Comparison of ENCODE assay signal across 1 cellular context in the genomic region with DNA sequence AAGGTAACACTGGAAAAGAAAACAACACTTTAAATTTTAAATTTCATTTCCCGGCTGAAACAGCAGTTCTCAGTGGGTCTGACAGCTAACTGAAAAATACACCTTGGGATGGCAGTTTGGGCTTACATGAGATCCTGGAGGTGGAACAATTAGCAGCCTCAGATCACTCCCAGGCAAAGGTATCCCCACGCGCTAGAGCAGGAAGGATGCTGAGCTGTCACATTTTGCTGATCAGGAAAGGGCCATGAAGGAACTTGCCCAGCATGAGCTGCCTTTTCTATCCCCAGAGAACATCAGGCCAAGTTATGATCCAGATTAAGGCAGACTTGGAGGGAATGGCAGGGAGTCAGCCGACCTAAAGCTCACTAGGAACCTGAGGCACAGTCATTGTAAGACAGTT.
A peak's percentile ranks its signal among the peaks of the same experiment; 100 is the strongest.
TF ChIP-seq lines count a peak whose summit lies in the region.

No MANE protein-coding gene starts in this region.

TF ChIP-seq in H1, 55 proteins besides CTCF, POLR2A, EP300 and RAD21:
- TF ChIP-seq MAFK (IDR thresholded peaks at IDR 0.05; ENCODE audit: low read depth, low read length) (peak; percentile 29; the same call in 1 of the 2 replicates), RNF2 (IDR thresholded peaks at IDR 0.05; ENCODE audit: borderline replicate concordance, low read depth, low read length, missing control alignments, poor library complexity, severe bottlenecking) (no peak)
